Comparison of ENCODE assay signal across 26 cellular contexts in the genomic region with DNA sequence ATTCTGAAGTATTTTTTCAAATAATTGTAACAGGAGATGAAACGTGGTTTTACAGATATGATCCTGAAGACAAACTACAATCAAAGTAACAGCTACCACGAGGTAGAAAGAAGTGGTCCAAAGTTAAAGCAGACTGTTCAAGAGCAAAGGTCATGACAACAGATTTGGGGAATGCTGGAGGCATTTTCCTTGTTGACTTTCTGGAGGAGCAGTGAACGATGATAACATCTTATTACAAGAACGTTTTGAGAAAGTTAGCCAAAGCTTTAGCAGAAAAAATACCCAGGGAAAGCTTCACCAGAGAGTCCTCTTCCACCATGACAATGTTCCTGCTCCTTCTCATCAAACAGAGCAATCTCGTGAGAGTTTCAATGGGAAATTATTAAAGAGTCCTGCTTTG.
DNase-seq lines count a peak whose midpoint lies in the region; ATAC-seq and TF ChIP-seq lines count a peak whose summit lies in the region.
"Had no signal": no experiment of that assay in that cellular context is flagged by ENCODE, and none has a peak within 500 bp of the region (broad histone marks: within the 10 kb centered on the region; RNA-seq: fewer than 3 reads in every experiment).

No MANE protein-coding gene starts in this region.

- DNase-seq in EL: peak; percentile 12
- no peak for DNase-seq in PC-3
- DNase-seq in fibroblast of lung (ENCODE audit: low read depth in 2 of 2): no peak
- no peak for DNase-seq in osteocyte (ENCODE audit: extremely low spot score, unreplicated experiment)
- DNase-seq in NCI-H524 treated with DMSO at 0.1 percent for 48 hours (lab: John Stamatoyannopoulos, UW): no peak
- DNase-seq in GM10248 (ENCODE audit: extremely low spot score): no peak
- DNase-seq: ACHN; Caco-2; CD4-positive, alpha-beta memory T cell; DMS 273 treated with DMSO at 0.1 percent for 48 hours; DND-41; H9; HFFc6; Kasumi-1; NCI-H1092; NCI-H1436 treated with DMSO at 0.1 percent for 48 hours; NCI-H2029; NCI-H226; NCI-H510A treated with DMSO at 0.1 percent for 48 hours; NCI-H82; RPMI8226; SHP77; SW 1271 had no signal

- CTCF ChIA-PET in PC-3 (lab: Charles Lee) (no interaction called here), GM10248 (lab: Yijun Ruan, JAX) (interaction anchor here (4.8 kb wide), 1 partner anchor 12 kb away, joined by 16 read pairs; no protein-coding TSS in a partner anchor)

- POLR2A ChIA-PET in PC-3 (lab: Charles Lee; ENCODE audit: unreplicated experiment): no interaction called here
- POLR2A ChIA-PET in GM10248 (lab: Yijun Ruan, JAX): no interaction called here

- intact Hi-C loops in PC-3 (cut with micrococcal nuclease): loop anchor here (5.0 kb wide), 1 partner anchor 55 kb away; no protein-coding TSS in a partner anchor

- TF ChIP-seq CTCF in PC-3 (conservative IDR thresholded peaks at IDR 0.05; ENCODE audit: low read depth, low read length) (no peak), fibroblast of lung (conservative IDR thresholded peaks at IDR 0.05 in 1 of 2, IDR thresholded peaks at IDR 0.05 in 1 of 2; ENCODE audit: low read depth in 1 of 2, low read length in 2 of 2) (no peak), osteocyte (IDR thresholded peaks at IDR 0.05) (no peak), GM10248 (IDR thresholded peaks at IDR 0.05; ENCODE audit: control extremely low read depth, extremely low read depth, low read depth, missing control alignments) (no peak)

- H3K27me3 ChIP-seq in PC-3 (ENCODE audit: low read length) (no peaks in the 10 kb centered on the region), fibroblast of lung (ENCODE audit: control insufficient read depth, insufficient read depth, low read length) (no peaks in the 10 kb centered on the region)
- H3K27me3 ChIP-seq: BLaER1 treated with 17β-estradiol and CSF1 and Interleukin-3, amounts not matched to agents 10 nM and 100 nM had no signal

- H3K4me2 ChIP-seq in PC-3 (ENCODE audit: low read length) (no peak overlapping the region), fibroblast of lung (ENCODE audit: extremely low read depth, insufficient read depth, low read length) (no peak overlapping the region)
- H3K4me2 ChIP-seq: BLaER1 treated with 17β-estradiol and CSF1 and Interleukin-3, amounts not matched to agents 10 nM and 100 nM had no signal

- H3K27me3 Mint-ChIP-seq in osteocyte (ENCODE audit: unreplicated experiment): no peaks in the 10 kb centered on the region
- H3K27me3 Mint-ChIP-seq: CD4-positive, alpha-beta memory T cell had no signal

- H3K36me3 ChIP-seq in PC-3 (ENCODE audit: low read depth, low read length) (no peaks in the 10 kb centered on the region), fibroblast of lung (ENCODE audit: control insufficient read depth, insufficient read depth, low read length) (no peaks in the 10 kb centered on the region)
- H3K36me3 ChIP-seq: BLaER1 treated with 17β-estradiol and CSF1 and Interleukin-3, amounts not matched to agents 10 nM and 100 nM had no signal

- ATAC-seq in PC-3: no peak
- no peak for ATAC-seq in GM21529 (IDR thresholded peaks at IDR 0.05; ENCODE audit: unreplicated experiment)

- peak overlapping the region; percentile 36 for H3K27ac Mint-ChIP-seq in osteocyte (ENCODE audit: unreplicated experiment)
- H3K27ac Mint-ChIP-seq: CD4-positive, alpha-beta memory T cell; H9; HFFc6 had no signal

- H2AFZ ChIP-seq in PC-3 (ENCODE audit: low read length): peak overlapping the region; percentile 40; the same call in 1 of the 2 replicates
- peak overlapping the region; percentile 67 for H2AFZ ChIP-seq in fibroblast of lung (ENCODE audit: low read length)

- no TSS peak for BruUV-seq in PC-3 (replicated peaks; lab: Mats Ljungman, UMichigan)

- peaks cover 19% of the 10 kb centered on the region for H3K4me1 Mint-ChIP-seq in osteocyte (ENCODE audit: unreplicated experiment)
- H3K4me1 Mint-ChIP-seq: H9 had no signal

- H3K27ac ChIP-seq in PC-3 (ENCODE audit: low read length) (no peak overlapping the region), fibroblast of lung (ENCODE audit: insufficient read depth, low read length) (no peak overlapping the region)
- H3K27ac ChIP-seq: BLaER1 treated with 17β-estradiol and CSF1 and Interleukin-3, amounts not matched to agents 10 nM and 100 nM; SK-N-MC had no signal

- H3F3A ChIP-seq in PC-3 (ENCODE audit: low read length, unreplicated experiment): no peaks in the 10 kb centered on the region

- peaks cover 24% of the 10 kb centered on the region for H3K36me3 Mint-ChIP-seq in osteocyte (ENCODE audit: unreplicated experiment)
- H3K36me3 Mint-ChIP-seq: CD4-positive, alpha-beta memory T cell had no signal

- H3K9ac ChIP-seq in PC-3 (ENCODE audit: low read length) (no peak overlapping the region), fibroblast of lung (ENCODE audit: insufficient read depth, low read length) (no peak overlapping the region)
- H3K9ac ChIP-seq: BLaER1 treated with 17β-estradiol and CSF1 and Interleukin-3, amounts not matched to agents 10 nM and 100 nM had no signal

- H3K4me1 ChIP-seq in PC-3 (ENCODE audit: insufficient read depth, low read length) (no peaks in the 10 kb centered on the region), fibroblast of lung (ENCODE audit: control insufficient read depth, extremely low read depth, insufficient read depth, low read length) (no peaks in the 10 kb centered on the region)

- H4K20me1 ChIP-seq in PC-3 (ENCODE audit: low read length) (no peaks in the 10 kb centered on the region), fibroblast of lung (ENCODE audit: control insufficient read depth, extremely low read depth, insufficient read depth, low read length) (no peaks in the 10 kb centered on the region)
- H4K20me1 ChIP-seq: BLaER1 treated with 17β-estradiol and CSF1 and Interleukin-3, amounts not matched to agents 10 nM and 100 nM had no signal

- H3K9me3 ChIP-seq in PC-3 (ENCODE audit: low read length) (no peaks in the 10 kb centered on the region), fibroblast of lung (ENCODE audit: control insufficient read depth, insufficient read depth, low read depth, low read length) (no peaks in the 10 kb centered on the region)
- H3K9me3 ChIP-seq: Caco-2 had no signal

- no peaks in the 10 kb centered on the region; the same call in 1 of the 2 replicates for H3K9me2 ChIP-seq in PC-3 (replicated peaks; ENCODE audit: low read length)

- no peak overlapping the region for H3K4me3 Mint-ChIP-seq in osteocyte (ENCODE audit: unreplicated experiment)
- H3K4me3 Mint-ChIP-seq: CD4-positive, alpha-beta memory T cell; H9; HFFc6 had no signal

- peaks cover 42% of the 10 kb centered on the region for H3K9me3 Mint-ChIP-seq in osteocyte (ENCODE audit: unreplicated experiment)

- H3K4me3 ChIP-seq in PC-3 (ENCODE audit: low read length) (no peak overlapping the region), fibroblast of lung (replicated peaks in 1 of 4; ENCODE audit: control extremely low read depth in 1 of 4, insufficient read depth in 1 of 4, low read depth in 3 of 4, low read length in 4 of 4) (no peak overlapping the region)
- H3K4me3 ChIP-seq: BLaER1 treated with 17β-estradiol and CSF1 and Interleukin-3, amounts not matched to agents 10 nM and 100 nM; SK-N-MC had no signal

- H3K79me2 ChIP-seq in PC-3 (ENCODE audit: low read length): no peaks in the 10 kb centered on the region
- H3K79me2 ChIP-seq in fibroblast of lung (ENCODE audit: control insufficient read depth, insufficient read depth, low read length): no peaks in the 10 kb centered on the region
